ENCODE assay signal across 12 cellular contexts in the genomic region with DNA sequence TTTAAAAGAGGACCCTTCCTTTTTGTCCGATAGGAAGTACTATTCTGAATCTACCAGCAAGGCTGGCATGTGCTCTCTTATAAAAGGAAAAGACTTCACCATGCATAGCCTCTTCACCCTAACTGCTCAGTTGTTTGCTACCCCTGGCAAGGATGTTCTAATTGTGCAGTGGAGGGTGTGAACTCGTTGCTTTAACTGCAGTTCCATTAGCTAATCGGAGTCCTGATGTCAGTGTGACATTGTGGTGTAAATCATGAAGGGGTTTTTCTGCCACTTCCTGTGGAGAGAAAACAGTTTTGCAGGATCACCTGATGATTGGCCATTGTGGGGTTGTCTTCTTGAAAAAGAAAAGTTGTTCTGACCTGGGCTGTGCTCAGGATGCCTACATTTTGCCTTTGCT.
DNase-seq lines count a peak whose midpoint lies in the region; ATAC-seq and TF ChIP-seq lines count a peak whose summit lies in the region.
"Had no signal": no experiment of that assay in that cellular context is flagged by ENCODE, and none has a peak within 500 bp of the region (broad histone marks: within the 10 kb centered on the region; RNA-seq: fewer than 3 reads in every experiment).

No MANE protein-coding gene starts in this region.

- ATAC-seq in activated CD4-positive, alpha-beta T cell treated with anti-CD3 and anti-CD28 coated beads for 36 hours = peak; percentile 63
- peak; percentile 75 for ATAC-seq in HG02610 (IDR thresholded peaks at IDR 0.05; ENCODE audit: unreplicated experiment)
- ATAC-seq in GM19035 (IDR thresholded peaks at IDR 0.05; ENCODE audit: unreplicated experiment) = no peak

- H3K9me3 Mint-ChIP-seq in activated CD4-positive, alpha-beta T cell treated with anti-CD3 and anti-CD28 coated beads for 36 hours (ENCODE audit: low read depth) = no peaks in the 10 kb centered on the region
- H3K9me3 Mint-ChIP-seq in activated CD4-positive, alpha-beta memory T cell treated with anti-CD3 and anti-CD28 coated beads for 36 hours = no peaks in the 10 kb centered on the region
- H3K9me3 Mint-ChIP-seq in neural crest cell = no peaks in the 10 kb centered on the region
- H3K9me3 Mint-ChIP-seq: activated T-helper 2 cell treated with anti-CD3 and anti-CD28 coated beads, Interferon-gamma antibody, Interleukin-2, Interleukin-4, amounts not matched to agents 10 μg/mL and 5 μg/mL and 100 μg/mL, durations not matched to agents 14 hours and 24 hours and 36 hours had no signal

- H3K9me3 ChIP-seq in SJCRH30 (replicated peaks) = no peaks in the 10 kb centered on the region
- H3K9me3 ChIP-seq: BE2C had no signal

- POLR2A ChIA-PET in activated CD4-positive, alpha-beta T cell treated with anti-CD3 and anti-CD28 coated beads for 36 hours (lab: Charles Lee) = no interaction called here
- POLR2A ChIA-PET in activated CD4-positive, alpha-beta memory T cell treated with anti-CD3 and anti-CD28 coated beads for 36 hours (lab: Charles Lee) = no interaction called here

- no peaks in the 10 kb centered on the region for H3K27me3 ChIP-seq in SJCRH30

- H3K27ac ChIP-seq in SJCRH30 = no peak overlapping the region
- H3K27ac ChIP-seq: parathyroid adenoma had no signal

- H3K4me3 ChIP-seq in SJCRH30 = no peak overlapping the region

- no peaks in the 10 kb centered on the region for H3K36me3 Mint-ChIP-seq in activated CD4-positive, alpha-beta T cell treated with anti-CD3 and anti-CD28 coated beads for 36 hours (ENCODE audit: low read depth)
- H3K36me3 Mint-ChIP-seq in activated CD4-positive, alpha-beta memory T cell treated with anti-CD3 and anti-CD28 coated beads for 36 hours = no peaks in the 10 kb centered on the region
- H3K36me3 Mint-ChIP-seq in neural crest cell (ENCODE audit: low read depth) = no peaks in the 10 kb centered on the region

- no peak for TF ChIP-seq CTCF in neural crest cell (conservative IDR thresholded peaks at IDR 0.05)

- DNase-seq in activated CD4-positive, alpha-beta T cell treated with anti-CD3 and anti-CD28 coated beads for 36 hours = no peak
- DNase-seq in activated CD4-positive, alpha-beta T cell treated with anti-CD3 and anti-CD28 coated beads for 1 hour = no peak
- peak; percentile 17 for DNase-seq in activated CD4-positive, alpha-beta memory T cell treated with anti-CD3 and anti-CD28 coated beads for 36 hours
- DNase-seq in neural crest cell (ENCODE audit: low read depth, low spot score) (no peak), GOT3 (lab: John Stamatoyannopoulos, UW) (no peak), SJCRH30 (no peak)
- DNase-seq: BE2C, Right ventricle myocardium superior had no signal

- H3K4me1 ChIP-seq in SJCRH30 = no peaks in the 10 kb centered on the region
- H3K4me1 ChIP-seq: BE2C, parathyroid adenoma had no signal

- peaks cover 12% of the 10 kb centered on the region for H3K4me1 Mint-ChIP-seq in activated CD4-positive, alpha-beta T cell treated with anti-CD3 and anti-CD28 coated beads for 36 hours
- H3K4me1 Mint-ChIP-seq in activated CD4-positive, alpha-beta memory T cell treated with anti-CD3 and anti-CD28 coated beads for 36 hours (ENCODE audit: low read depth) = peaks cover 16% of the 10 kb centered on the region
- peaks cover 14% of the 10 kb centered on the region for H3K4me1 Mint-ChIP-seq in neural crest cell

- intact Hi-C loops in activated CD4-positive, alpha-beta T cell treated with anti-CD3 and anti-CD28 coated beads for 36 hours (cut with DNase I, micrococcal nuclease) = no loop called here
- intact Hi-C loops in activated CD4-positive, alpha-beta memory T cell treated with anti-CD3 and anti-CD28 coated beads for 36 hours (cut with micrococcal nuclease) = loop anchor here (5.0 kb wide), 1 partner anchor 1357 kb away; no protein-coding TSS in a partner anchor

- H3K36me3 ChIP-seq in SJCRH30 = no peaks in the 10 kb centered on the region
- H3K36me3 ChIP-seq: BE2C had no signal

- H3K4me3 Mint-ChIP-seq in activated CD4-positive, alpha-beta T cell treated with anti-CD3 and anti-CD28 coated beads for 36 hours = no peak overlapping the region
- no peak overlapping the region for H3K4me3 Mint-ChIP-seq in activated CD4-positive, alpha-beta memory T cell treated with anti-CD3 and anti-CD28 coated beads for 36 hours
- no peak overlapping the region for H3K4me3 Mint-ChIP-seq in neural crest cell

- H3K27me3 Mint-ChIP-seq in activated CD4-positive, alpha-beta T cell treated with anti-CD3 and anti-CD28 coated beads for 36 hours = no peaks in the 10 kb centered on the region
- H3K27me3 Mint-ChIP-seq in activated CD4-positive, alpha-beta memory T cell treated with anti-CD3 and anti-CD28 coated beads for 36 hours = no peaks in the 10 kb centered on the region
- no peaks in the 10 kb centered on the region for H3K27me3 Mint-ChIP-seq in neural crest cell (ENCODE audit: low read depth)

- peak overlapping the region; percentile 1 for H3K27ac Mint-ChIP-seq in activated CD4-positive, alpha-beta T cell treated with anti-CD3 and anti-CD28 coated beads for 36 hours
- H3K27ac Mint-ChIP-seq in activated CD4-positive, alpha-beta memory T cell treated with anti-CD3 and anti-CD28 coated beads for 36 hours = no peak overlapping the region
- H3K27ac Mint-ChIP-seq in neural crest cell (ENCODE audit: unreplicated experiment) = peak overlapping the region; percentile 1
- H3K27ac Mint-ChIP-seq: activated T-helper 2 cell treated with anti-CD3 and anti-CD28 coated beads, Interferon-gamma antibody, Interleukin-2, Interleukin-4, amounts not matched to agents 10 μg/mL and 5 μg/mL and 100 μg/mL, durations not matched to agents 14 hours and 24 hours and 36 hours had no signal

- CTCF ChIA-PET in activated CD4-positive, alpha-beta T cell treated with anti-CD3 and anti-CD28 coated beads for 36 hours (lab: Charles Lee) = interaction anchor here (0.5 kb wide), 1 partner anchor 179 kb away, joined by 3 read pairs; no protein-coding TSS in a partner anchor
- CTCF ChIA-PET in activated CD4-positive, alpha-beta memory T cell treated with anti-CD3 and anti-CD28 coated beads for 36 hours (lab: Charles Lee) = no interaction called here
